18 cellular contexts compared by ENCODE assay signal in genomic region chr5:54363669-54364068, GRCh38. TPM values are rescaled to one million over a fixed set of nuclear protein-coding genes. Genes with fewer than 3 reads are reported as not detected.
DNase-seq lines count a peak whose midpoint lies in the region; TF ChIP-seq lines count a peak whose summit lies in the region.
"Had no signal": no experiment of that assay in that cellular context is flagged by ENCODE, and none has a peak within 500 bp of the region (broad histone marks: within the 10 kb centered on the region; RNA-seq: fewer than 3 reads in every experiment).

No MANE protein-coding gene starts in this region.

- DNase-seq in A172 (ENCODE audit: low spot score) (peak; percentile 78), GM04504 (ENCODE audit: low read depth) (peak; percentile 45), RPMI7951 (ENCODE audit: low read depth) (peak; percentile 59), fibroblast of mammary gland (ENCODE audit: low read depth) (peak; percentile 53), COLO668 (lab: John Stamatoyannopoulos, UW; ENCODE audit: unreplicated experiment) (no peak), COR-L47 (lab: John Stamatoyannopoulos, UW) (no peak), coronary artery (ENCODE audit: low spot score) (no peak)
- DNase-seq in activated naive CD4-positive, alpha-beta T cell treated with anti-CD3 and anti-CD28 coated beads for 36 hours: no peak
- DNase-seq: AML-193; CD4-positive, CD25-positive, alpha-beta regulatory T cell; DMS79; H7; NCI-H1436 treated with DMSO at 0.1 percent for 48 hours; NCI-H2081 treated with DMSO at 0.1 percent for 48 hours; NCI-H526 treated with DMSO at 0.1 percent for 48 hours; NK-92 treated with Interleukin-12 subunit alpha and Interleukin-12 subunit beta, amount 100 ng/mL, for 24 hours; OCI-M1 had no signal

- no peak overlapping the region for H3K27ac ChIP-seq in coronary artery
- H3K27ac ChIP-seq: SK-N-MC had no signal

- no peaks in the 10 kb centered on the region for H3K36me3 Mint-ChIP-seq in activated naive CD4-positive, alpha-beta T cell treated with anti-CD3 and anti-CD28 coated beads for 36 hours (ENCODE audit: low read depth)
- H3K36me3 Mint-ChIP-seq: CD4-positive, CD25-positive, alpha-beta regulatory T cell had no signal

- H3K9me3 Mint-ChIP-seq in activated naive CD4-positive, alpha-beta T cell treated with anti-CD3 and anti-CD28 coated beads for 36 hours: no peaks in the 10 kb centered on the region

- no peaks in the 10 kb centered on the region for H3K4me1 Mint-ChIP-seq in activated naive CD4-positive, alpha-beta T cell treated with anti-CD3 and anti-CD28 coated beads for 36 hours (ENCODE audit: low read depth)
- H3K4me1 Mint-ChIP-seq: CD4-positive, CD25-positive, alpha-beta regulatory T cell had no signal

- H3K4me3 ChIP-seq in fibroblast of mammary gland (ENCODE audit: control insufficient read depth, low read depth, low read length) (no peak overlapping the region), coronary artery (no peak overlapping the region)
- H3K4me3 ChIP-seq: SK-N-MC had no signal

- no peak overlapping the region for H3K4me3 Mint-ChIP-seq in activated naive CD4-positive, alpha-beta T cell treated with anti-CD3 and anti-CD28 coated beads for 36 hours
- H3K4me3 Mint-ChIP-seq: CD4-positive, CD25-positive, alpha-beta regulatory T cell had no signal

- H3K27ac Mint-ChIP-seq in activated naive CD4-positive, alpha-beta T cell treated with anti-CD3 and anti-CD28 coated beads for 36 hours: no peak overlapping the region
- H3K27ac Mint-ChIP-seq: CD4-positive, CD25-positive, alpha-beta regulatory T cell had no signal

- no peak for TF ChIP-seq CTCF in fibroblast of mammary gland (conservative IDR thresholded peaks at IDR 0.05; ENCODE audit: control insufficient read depth, insufficient read depth, low read depth, low read length)
- no peak for TF ChIP-seq CTCF in coronary artery (IDR thresholded peaks at IDR 0.05)

- intact Hi-C loops in activated naive CD4-positive, alpha-beta T cell treated with anti-CD3 and anti-CD28 coated beads for 36 hours (cut with micrococcal nuclease): no loop called here

- CTCF ChIA-PET in activated naive CD4-positive, alpha-beta T cell treated with anti-CD3 and anti-CD28 coated beads for 36 hours (lab: Charles Lee): no interaction called here

- peaks cover 20% of the 10 kb centered on the region for H3K27me3 Mint-ChIP-seq in activated naive CD4-positive, alpha-beta T cell treated with anti-CD3 and anti-CD28 coated beads for 36 hours (ENCODE audit: low read depth)

RNA-seq across cellular contexts. Expression of gene ARL15, which starts 53.3 kb away (rescaled TPM):
- total RNA-seq in A172 (2014; rRNA removed; shearing (Covaris generic)): 28.3 and 29.7 TPM in 2 replicates
- 9.7 and 11.3 TPM in 2 replicates for total RNA-seq in RPMI7951 (2014; rRNA removed; shearing (Covaris generic))
- total RNA-seq in activated naive CD4-positive, alpha-beta T cell treated with anti-CD3 and anti-CD28 coated beads for 36 hours: 1 to 10 TPM; 6.7 to 7.0 TPM

Comparison
In these comparisons a context has a peak if more than half of its experiments do, and no peak if none do; other contexts are left out.
1. DNase-seq: peak in A172 (single experiment), GM04504 (single experiment), RPMI7951 (single experiment) and fibroblast of mammary gland (single experiment); none in COLO668 (single experiment), COR-L47 (single experiment), coronary artery (single experiment) and activated naive CD4-positive, alpha-beta T cell treated with anti-CD3 and anti-CD28 coated beads for 36 hours (single experiment).